ENCODE assay signal across 1 cellular context in the genomic region with DNA sequence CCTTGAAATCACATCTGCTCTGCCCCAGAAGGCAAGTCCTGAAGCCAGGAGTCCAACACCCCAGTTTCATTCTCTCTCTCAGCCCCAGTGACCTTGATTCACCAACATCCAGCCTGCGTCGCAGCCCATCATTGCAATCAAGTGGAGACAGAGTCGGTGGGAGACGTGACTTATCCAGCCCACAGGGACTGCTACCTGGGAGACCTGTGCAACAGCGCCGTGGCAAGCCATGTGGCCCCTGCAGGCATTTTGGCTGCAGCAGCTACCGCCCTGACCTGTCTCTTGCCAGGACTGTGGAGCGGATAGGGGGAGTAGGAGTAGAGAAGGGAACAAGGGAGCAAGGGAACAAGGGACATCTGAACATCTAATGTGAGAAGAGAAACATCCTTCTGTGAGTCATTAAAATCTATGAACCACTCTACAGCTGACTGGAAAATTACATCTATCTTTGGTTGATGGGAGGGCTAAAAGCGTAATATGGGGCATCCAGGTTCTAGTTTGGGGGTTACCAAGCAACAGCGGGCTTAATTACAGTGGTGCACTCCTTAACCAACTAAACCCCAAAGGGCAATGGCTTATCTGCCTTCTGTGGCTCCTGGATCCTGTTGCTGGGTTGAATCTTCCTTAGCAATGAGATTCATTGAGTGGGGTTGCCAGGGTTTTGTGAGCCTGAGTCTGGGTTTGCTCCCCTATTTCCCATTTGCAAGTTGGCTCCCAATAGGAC.
TF ChIP-seq lines count a peak whose summit lies in the region.

No MANE protein-coding gene starts in this region.

TF ChIP-seq in WTC11, 78 proteins besides CTCF, POLR2A, EP300 and RAD21:
- TF ChIP-seq OVOL2 (CRISPR knock-in tag; IDR thresholded peaks at IDR 0.05; ENCODE audit: borderline replicate concordance): no peak
- TF ChIP-seq, protein P1, sequence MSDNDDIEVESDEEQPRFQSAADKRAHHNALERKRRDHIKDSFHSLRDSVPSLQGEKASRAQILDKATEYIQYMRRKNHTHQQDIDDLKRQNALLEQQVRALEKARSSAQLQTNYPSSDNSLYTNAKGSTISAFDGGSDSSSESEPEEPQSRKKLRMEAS (CRISPR knock-in tag; IDR thresholded peaks at IDR 0.05): 0 out of 2 replicates have a peak, but pooled peaks have one; percentile 36
